8 cellular contexts compared by ENCODE assay signal in genomic region chrX:130874751-130875150, GRCh38.
"Had no signal": no experiment of that assay in that cellular context is flagged by ENCODE, and none has a peak within 500 bp of the region (broad histone marks: within the 10 kb centered on the region; RNA-seq: fewer than 3 reads in every experiment).

No MANE protein-coding gene starts in this region.

- H3K27ac ChIP-seq: ascending aorta, ovary, upper lobe of right lung had no signal

- H3K27me3 ChIP-seq: ascending aorta, ovary, upper lobe of right lung had no signal

- H3K9me3 ChIP-seq: ascending aorta, ovary, upper lobe of right lung had no signal

- H3K4me3 ChIP-seq: ascending aorta, ovary, upper lobe of right lung had no signal

- DNase-seq: activated CD4-positive, alpha-beta T cell treated with anti-CD3 and anti-CD28 coated beads for 48 hours; activated naive CD4-positive, alpha-beta T cell; hippocampal formation; ovary; stimulated activated CD4-positive, alpha-beta T cell treated with anti-CD3 and anti-CD28 coated beads, Interleukin-2, amount 100 ng/mL, for 48 hours; stimulated activated naive CD4-positive, alpha-beta T cell treated with Interleukin-2 at 50 U/mL for 16 hours; upper lobe of right lung had no signal

- H3K36me3 ChIP-seq: ascending aorta, ovary, upper lobe of right lung had no signal
